Comparison of ENCODE assay signal across 25 cellular contexts in genomic region chr6:136210450-136211165, GRCh38. TPM values are rescaled to one million over a fixed set of nuclear protein-coding genes. Genes with fewer than 3 reads are reported as not detected.
"Had no signal": no experiment of that assay in that cellular context is flagged by ENCODE, and none has a peak within 500 bp of the region (broad histone marks: within the 10 kb centered on the region; RNA-seq: fewer than 3 reads in every experiment).

No MANE protein-coding gene starts in this region.

- H3K4me3 ChIP-seq: ascending aorta, coronary artery, dorsolateral prefrontal cortex, esophagus muscularis mucosa, gastrocnemius medialis, heart left ventricle had no signal

- DNase-seq: activated CD4-positive, alpha-beta memory T cell treated with anti-CD3 and anti-CD28 coated beads, Interleukin-2, amount 10 ng/mL, durations not matched to agents 7 days and 5 days; activated CD4-positive, alpha-beta T cell treated with anti-CD3 and anti-CD28 coated beads for 36 hours; activated CD4-positive, alpha-beta T cell treated with anti-CD3 and anti-CD28 coated beads, Interleukin-2, amount 10 ng/mL, durations not matched to agents 24 days and 14 days; activated CD4-positive, CD25-positive, alpha-beta regulatory T cell; activated CD4-positive, CD25-positive, alpha-beta regulatory T cell treated with anti-CD3 and anti-CD28 coated beads, Interleukin-2, amount 50 U/mL, for 72 hours; activated CD8-positive, alpha-beta memory T cell treated with anti-CD3 and anti-CD28 coated beads, Interleukin-2, amount 50 U/mL, for 48 hours; activated gamma-delta T cell; activated naive CD4-positive, alpha-beta T cell; activated naive CD4-positive, alpha-beta T cell treated with anti-CD3 and anti-CD28 coated beads, Interleukin-2, amount 10 ng/mL, durations not matched to agents 7 days and 5 days; activated naive CD8-positive, alpha-beta T cell treated with anti-CD3 and anti-CD28 coated beads, Interleukin-2, amount 10 ng/mL, durations not matched to agents 7 days and 5 days; activated T-cell treated with anti-CD3 and anti-CD28 coated beads for 4 hours; activated T-cell treated with anti-CD3 and anti-CD28 coated beads, Interleukin-2, amount 50 U/mL, for 24 hours; activated T-cell treated with anti-CD3 and anti-CD28 coated beads, Interleukin-2, amount 50 U/mL, for 72 hours; dorsolateral prefrontal cortex; effector memory CD4-positive, alpha-beta T cell; endodermal cell; erythroblast; gastrocnemius medialis; glutamatergic neuron; heart left ventricle; T-helper 2 cell had no signal

RNA-seq across cellular contexts. Expression of gene MTFR2, which starts 39.5 kb away (rescaled TPM):
- total RNA-seq: ascending aorta, cardiac septum had no signal
